In the genomic region with DNA sequence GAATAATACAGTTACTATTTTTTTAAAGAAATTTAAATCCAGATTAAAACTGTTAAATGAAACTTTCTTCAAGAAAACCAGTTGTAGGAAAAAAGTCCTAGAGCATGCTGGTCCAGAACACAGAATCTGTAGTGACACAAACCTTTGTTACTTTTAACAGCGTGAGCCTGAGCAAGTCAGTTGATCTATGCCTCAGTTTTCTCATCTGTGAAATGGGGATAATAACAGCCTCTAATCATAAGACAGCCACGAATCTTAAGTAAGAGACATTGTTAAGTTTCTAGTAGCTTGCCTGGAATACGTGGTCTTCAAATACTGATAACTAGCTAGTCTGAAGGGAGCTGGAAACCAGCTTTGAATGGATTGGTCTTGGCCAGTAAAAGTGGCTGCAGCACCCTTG, we compare ENCODE assay signal across 8 cellular contexts.
"Had no signal": no experiment of that assay in that cellular context is flagged by ENCODE, and none has a peak within 500 bp of the region (broad histone marks: within the 10 kb centered on the region; RNA-seq: fewer than 3 reads in every experiment).

No MANE protein-coding gene starts in this region.

- H3K36me3 ChIP-seq: HAP-1 had no signal

- H3K9ac ChIP-seq: KMS-11 had no signal

- H3K4me1 ChIP-seq: HAP-1 had no signal

- H3K4me3 ChIP-seq: GM23338, HAP-1 had no signal

- H3K27ac ChIP-seq: HL-60, KMS-11 had no signal

- DNase-seq: H7, HFFc6, KBM-7 had no signal

- H3K4me3 Mint-ChIP-seq: GM23338, HFFc6 had no signal

- H3K9me3 ChIP-seq: HAP-1 had no signal

- H3K9me3 Mint-ChIP-seq: GM23338, HFFc6 had no signal

- H3K4me2 ChIP-seq: GM23338, KMS-11 had no signal

- H2AFZ ChIP-seq: GM23338 had no signal

- H3K27ac Mint-ChIP-seq: GM23338, HFFc6 had no signal

- ATAC-seq: GM23338, HCT116 had no signal
